Comparison of ENCODE assay signal across 32 cellular contexts in genomic region chr15:46166750-46167149, GRCh38.
"Had no signal": no experiment of that assay in that cellular context is flagged by ENCODE, and none has a peak within 500 bp of the region (broad histone marks: within the 10 kb centered on the region; RNA-seq: fewer than 3 reads in every experiment).

No MANE protein-coding gene starts in this region.

- H3K4me3 Mint-ChIP-seq: activated CD4-positive, alpha-beta memory T cell treated with anti-CD3 and anti-CD28 coated beads, Interleukin-2, amount 10 ng/mL, durations not matched to agents 7 days and 5 days; activated CD8-positive, alpha-beta memory T cell treated with anti-CD3 and anti-CD28 coated beads, Interleukin-2, amount 10 ng/mL, durations not matched to agents 7 days and 5 days; activated naive CD4-positive, alpha-beta T cell treated with anti-CD3 and anti-CD28 coated beads, Interleukin-2, amount 10 ng/mL, durations not matched to agents 7 days and 5 days; activated naive CD8-positive, alpha-beta T cell; IgD-negative memory B cell had no signal

- H3K27ac ChIP-seq: PC-9, RWPE1, WERI-Rb-1 had no signal

- H3K36me3 Mint-ChIP-seq: activated CD8-positive, alpha-beta memory T cell treated with anti-CD3 and anti-CD28 coated beads, Interleukin-2, amount 10 ng/mL, durations not matched to agents 7 days and 5 days; activated naive CD4-positive, alpha-beta T cell treated with anti-CD3 and anti-CD28 coated beads, Interleukin-2, amount 10 ng/mL, durations not matched to agents 7 days and 5 days; activated naive CD8-positive, alpha-beta T cell; IgD-negative memory B cell had no signal

- H3K27ac Mint-ChIP-seq: activated CD4-positive, alpha-beta memory T cell treated with anti-CD3 and anti-CD28 coated beads, Interleukin-2, amount 10 ng/mL, durations not matched to agents 7 days and 5 days; activated CD8-positive, alpha-beta memory T cell treated with anti-CD3 and anti-CD28 coated beads, Interleukin-2, amount 10 ng/mL, durations not matched to agents 7 days and 5 days; activated naive CD4-positive, alpha-beta T cell treated with anti-CD3 and anti-CD28 coated beads, Interleukin-2, amount 10 ng/mL, durations not matched to agents 7 days and 5 days; activated naive CD8-positive, alpha-beta T cell; IgD-negative memory B cell had no signal

- H3K4me1 Mint-ChIP-seq: activated CD4-positive, alpha-beta memory T cell treated with anti-CD3 and anti-CD28 coated beads, Interleukin-2, amount 10 ng/mL, durations not matched to agents 7 days and 5 days; activated CD8-positive, alpha-beta memory T cell treated with anti-CD3 and anti-CD28 coated beads, Interleukin-2, amount 10 ng/mL, durations not matched to agents 7 days and 5 days; activated naive CD4-positive, alpha-beta T cell treated with anti-CD3 and anti-CD28 coated beads, Interleukin-2, amount 10 ng/mL, durations not matched to agents 7 days and 5 days; IgD-negative memory B cell had no signal

- H3K27me3 Mint-ChIP-seq: activated CD4-positive, alpha-beta memory T cell treated with anti-CD3 and anti-CD28 coated beads, Interleukin-2, amount 10 ng/mL, durations not matched to agents 7 days and 5 days; activated CD8-positive, alpha-beta memory T cell treated with anti-CD3 and anti-CD28 coated beads, Interleukin-2, amount 10 ng/mL, durations not matched to agents 7 days and 5 days; activated naive CD4-positive, alpha-beta T cell treated with anti-CD3 and anti-CD28 coated beads, Interleukin-2, amount 10 ng/mL, durations not matched to agents 7 days and 5 days; activated naive CD8-positive, alpha-beta T cell; IgD-negative memory B cell had no signal

- ATAC-seq: activated CD8-positive, alpha-beta memory T cell treated with anti-CD3 and anti-CD28 coated beads, Interleukin-2, amount 10 ng/mL, durations not matched to agents 7 days and 5 days; Right ventricle myocardium inferior had no signal

- H3K36me3 ChIP-seq: WERI-Rb-1 had no signal

- H3K4me3 ChIP-seq: PC-9 had no signal

- DNase-seq: activated CD4-positive, alpha-beta memory T cell treated with anti-CD3 and anti-CD28 coated beads, Interleukin-2, amount 10 ng/mL, durations not matched to agents 7 days and 5 days; activated CD4-positive, alpha-beta T cell treated with anti-CD3 and anti-CD28 coated beads for 1 hour; activated CD4-positive, alpha-beta T cell treated with anti-CD3 and anti-CD28 coated beads for 48 hours; activated CD4-positive, CD25-positive, alpha-beta regulatory T cell; activated CD8-positive, alpha-beta memory T cell treated with anti-CD3 and anti-CD28 coated beads for 24 hours; activated CD8-positive, alpha-beta memory T cell treated with anti-CD3 and anti-CD28 coated beads, Interleukin-2, amount 10 ng/mL, durations not matched to agents 7 days and 5 days; activated CD8-positive, alpha-beta memory T cell treated with anti-CD3 and anti-CD28 coated beads, Interleukin-2, amount 50 U/mL, for 48 hours; activated effector memory CD4-positive, alpha-beta T cell treated with Interleukin-2 at 50 U/mL for 16 hours; activated naive CD4-positive, alpha-beta T cell treated with anti-CD3 and anti-CD28 coated beads, Interleukin-2, amount 10 ng/mL, durations not matched to agents 7 days and 5 days; activated T-cell treated with anti-CD3 and anti-CD28 coated beads, Interleukin-2, amount 50 U/mL, for 48 hours; amniotic stem cell; aorta; Karpas-422; KBM-7; NCI-H1105 treated with DMSO at 0.1 percent for 48 hours; NCI-H1436; NCI-H1694; NCI-H1930; NCI-H2081 treated with DMSO at 0.1 percent for 48 hours; NCI-H345; NCI-H524 treated with DMSO at 0.1 percent for 48 hours; PC-9; SIG-M5; SW 1271; T-helper 1 cell; T-helper 2 cell; T-helper 9 cell; WERI-Rb-1 had no signal
